8 cellular contexts compared by ENCODE assay signal in genomic region chr19:6060600-6061391, GRCh38. TPM values are rescaled to one million over a fixed set of nuclear protein-coding genes. Genes with fewer than 3 reads are reported as not detected.
DNase-seq lines count a peak whose midpoint lies in the region; ATAC-seq and TF ChIP-seq lines count a peak whose summit lies in the region.

No MANE protein-coding gene starts in this region.

- H3K9ac ChIP-seq in smooth muscle cell (ENCODE audit: low read depth) = no peak overlapping the region

- H3K4me3 ChIP-seq in effector memory CD4-positive, alpha-beta T cell (ENCODE audit: insufficient read depth, low read depth, low read length, poor library complexity, severe bottlenecking) = no peak overlapping the region
- H3K4me3 ChIP-seq in prostate gland (no peak overlapping the region), smooth muscle cell (no peak overlapping the region)

- H3K4me2 ChIP-seq in smooth muscle cell = no peak overlapping the region

- no peak for TF ChIP-seq POLR2A in prostate gland (IDR thresholded peaks at IDR 0.05)

- no peaks in the 10 kb centered on the region for H3K79me2 ChIP-seq in smooth muscle cell (ENCODE audit: low read depth)

- H2AFZ ChIP-seq in smooth muscle cell (ENCODE audit: low read depth) = no peak overlapping the region

- intact Hi-C loops in prostate gland (cut with DNase I) = no loop called here

- H3K36me3 ChIP-seq in effector memory CD4-positive, alpha-beta T cell (ENCODE audit: control insufficient read depth, insufficient read depth, low read length) = no peaks in the 10 kb centered on the region
- H3K36me3 ChIP-seq in prostate gland (no peaks in the 10 kb centered on the region), smooth muscle cell (ENCODE audit: low read depth) (no peaks in the 10 kb centered on the region)

- peak; percentile 69 to 73 for ATAC-seq in activated CD4-positive, CD25-positive, alpha-beta regulatory T cell treated with anti-CD3 and anti-CD28 coated beads, Interleukin-2, amount 50 U/mL, for 24 hours
- no peak for ATAC-seq in HG03432 (IDR thresholded peaks at IDR 0.05; ENCODE audit: unreplicated experiment)

- WGBS in prostate gland = 41% methylated on average over 21 of the region's 21 CpGs
- WGBS in smooth muscle cell (ENCODE audit: low lambda C conversion rate) = 68% methylated on average over 21 of the region's 21 CpGs

- H3K27me3 ChIP-seq in effector memory CD4-positive, alpha-beta T cell (replicated peaks; ENCODE audit: control insufficient read depth, insufficient read depth, low read length, poor library complexity, severe bottlenecking) = no peaks in the 10 kb centered on the region
- H3K27me3 ChIP-seq in prostate gland (replicated peaks; ENCODE audit: insufficient read depth) (no peaks in the 10 kb centered on the region), smooth muscle cell (ENCODE audit: low read depth) (no peaks in the 10 kb centered on the region)

- H4K20me1 ChIP-seq in smooth muscle cell (ENCODE audit: low read depth) = no peaks in the 10 kb centered on the region

- no peaks in the 10 kb centered on the region for H3K9me3 ChIP-seq in effector memory CD4-positive, alpha-beta T cell (ENCODE audit: control insufficient read depth, low read length)
- no peaks in the 10 kb centered on the region for H3K9me3 ChIP-seq in prostate gland
- H3K9me3 ChIP-seq in smooth muscle cell (replicated peaks; ENCODE audit: low read depth) = no peaks in the 10 kb centered on the region

- peak; percentile 65 for DNase-seq in GM04503 (ENCODE audit: low read depth)
- DNase-seq in effector memory CD4-positive, alpha-beta T cell = peak; percentile 35 to 58 (median 55)
- DNase-seq in prostate gland (ENCODE audit: low spot score) = peak; percentile 57
- no peak for DNase-seq in GM03348 (ENCODE audit: low spot score)
- no peak for DNase-seq in NCI-H1694 (lab: John Stamatoyannopoulos, UW)
- DNase-seq in smooth muscle cell (lab: John Stamatoyannopoulos, UW; ENCODE audit: unreplicated experiment) = no peak

- no peak for TF ChIP-seq CTCF in prostate gland (IDR thresholded peaks at IDR 0.05)
- TF ChIP-seq CTCF in smooth muscle cell (IDR thresholded peaks at IDR 0.05; ENCODE audit: borderline replicate concordance, insufficient read depth, poor library complexity, severe bottlenecking) = no peak

- H3K27ac ChIP-seq in effector memory CD4-positive, alpha-beta T cell (ENCODE audit: insufficient read depth, low read length, poor library complexity, severe bottlenecking) = peak overlapping the region; percentile 63
- H3K27ac ChIP-seq in prostate gland = peak overlapping the region; percentile 62 to 67
- no peak overlapping the region for H3K27ac ChIP-seq in smooth muscle cell (ENCODE audit: low read depth)

- H3K4me1 ChIP-seq in effector memory CD4-positive, alpha-beta T cell (ENCODE audit: control insufficient read depth, insufficient read depth, low read length, poor library complexity, severe bottlenecking) = peaks cover 35% of the 10 kb centered on the region
- no peaks in the 10 kb centered on the region for H3K4me1 ChIP-seq in prostate gland (replicated peaks)
- peaks cover 3% of the 10 kb centered on the region for H3K4me1 ChIP-seq in smooth muscle cell (ENCODE audit: low read depth)

- H3F3A ChIP-seq in smooth muscle cell (ENCODE audit: low read depth) = no peaks in the 10 kb centered on the region

RNA-seq across cellular contexts. Expression of gene RFX2, which starts 49.5 kb away (rescaled TPM):
- total RNA-seq in prostate gland (10 to 100 TPM; 13.4 to 25.3 TPM), smooth muscle cell (2.7 and 7.5 TPM in 2 replicates)
- 4.7 and 6.4 TPM in 2 replicates for polyA plus RNA-seq in smooth muscle cell

Comparison
In these comparisons a context has a peak if more than half of its experiments do, and no peak if none do; other contexts are left out.
1. DNase-seq: peak in GM04503 (single experiment), effector memory CD4-positive, alpha-beta T cell (3 of 3) and prostate gland (single experiment); none in GM03348 (single experiment), NCI-H1694 (single experiment) and smooth muscle cell (single experiment).